In the genomic region with DNA sequence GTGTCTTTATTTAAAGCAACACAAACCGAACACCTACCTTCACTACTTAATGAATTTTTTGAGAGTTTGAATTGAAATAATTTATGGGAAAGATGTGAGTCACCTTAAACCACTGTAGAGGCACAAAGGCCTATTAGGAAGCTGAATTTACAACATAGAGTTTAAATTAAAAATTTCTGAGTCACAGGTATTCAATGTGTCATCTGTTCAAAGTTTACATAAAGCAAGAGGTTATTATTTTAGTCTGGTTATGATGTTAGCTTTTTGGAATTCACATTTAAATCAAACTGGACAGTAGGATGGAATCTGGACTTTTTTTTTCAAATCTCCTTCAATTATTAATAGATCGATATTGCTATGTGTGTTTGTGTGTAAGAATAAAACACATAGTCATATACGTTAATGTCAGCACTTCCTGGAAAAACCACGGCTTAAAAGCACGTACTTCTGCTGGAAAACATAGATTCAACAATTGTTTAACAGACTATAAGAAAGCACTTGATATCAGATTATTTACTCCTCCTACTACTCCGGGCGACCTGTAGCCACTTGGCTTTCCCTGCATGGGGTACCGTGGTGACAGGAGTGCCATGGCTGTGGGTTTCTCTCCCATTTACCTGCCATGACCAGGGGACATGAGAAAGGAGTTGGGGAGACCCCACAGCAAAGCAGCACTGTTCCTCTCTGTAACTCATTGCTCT, we compare ENCODE assay signal across 17 cellular contexts.
DNase-seq lines count a peak whose midpoint lies in the region; ATAC-seq and TF ChIP-seq lines count a peak whose summit lies in the region.
"Had no signal": no experiment of that assay in that cellular context is flagged by ENCODE, and none has a peak within 500 bp of the region (broad histone marks: within the 10 kb centered on the region; RNA-seq: fewer than 3 reads in every experiment).

No MANE protein-coding gene starts in this region.

- H3K27ac ChIP-seq in foreskin keratinocyte = peak overlapping the region; percentile 95
- no peak overlapping the region for H3K27ac ChIP-seq in tibial artery
- H3K27ac ChIP-seq: esophagus squamous epithelium, upper lobe of right lung had no signal

- no peaks in the 10 kb centered on the region for H3K36me3 ChIP-seq in tibial artery
- H3K36me3 ChIP-seq: esophagus squamous epithelium, upper lobe of right lung had no signal

- ATAC-seq in HG03354 (IDR thresholded peaks at IDR 0.05; ENCODE audit: poor library complexity, severe bottlenecking, unreplicated experiment) = peak; percentile 16
- ATAC-seq in foreskin keratinocyte = peak; percentile 88
- ATAC-seq in left lobe of liver = no peak
- ATAC-seq: natural killer cell treated with Interleukin-12 subunit alpha and Interleukin-12 subunit beta and Interleukin-15 and Interleukin-18, amount 100 ng/mL, for 72 hours; T-helper 17 cell had no signal

- H3K4me1 ChIP-seq in foreskin keratinocyte (peaks cover 24% of the 10 kb centered on the region), tibial artery (no peaks in the 10 kb centered on the region)
- H3K4me1 ChIP-seq: esophagus squamous epithelium, upper lobe of right lung had no signal

- peak; percentile 37 for DNase-seq in AG04449 (ENCODE audit: low read depth, low spot score)
- DNase-seq in amniotic epithelial cell (ENCODE audit: low read depth) = peak; percentile 81
- peak; percentile 85 to 94 for DNase-seq in foreskin keratinocyte
- DNase-seq in NCI-H526 (lab: John Stamatoyannopoulos, UW) = no peak
- DNase-seq in left lobe of liver (ENCODE audit: low spot score) = no peak
- DNase-seq in tibial artery = no peak
- no peak for DNase-seq in activated gamma-delta T cell treated with Interleukin-2 at 50 U/mL for 16 hours
- DNase-seq: activated CD4-positive, alpha-beta T cell treated with anti-CD3 and anti-CD28 coated beads, Interleukin-2, amount 50 U/mL, for 1 hour; central memory CD4-positive, alpha-beta T cell; DMS79 treated with DMSO at 0.1 percent for 48 hours; esophagus squamous epithelium; NCI-H2029; T-helper 17 cell; upper lobe of right lung had no signal

- intact Hi-C loops in tibial artery (cut with DNase I; ENCODE audit: low total_unique reads) = no loop called here

- CTCF ChIA-PET in AG04449 (lab: Yijun Ruan, JAX) = interaction anchor here (0.7 to 2.1 kb wide), 16 partner anchors 8 to 1020 kb away, joined by 3 to 15 read pairs (median 4); no protein-coding TSS in a partner anchor

- POLR2A ChIA-PET in AG04449 (lab: Yijun Ruan, JAX) = interaction anchor here (1.6 kb wide), 1 partner anchor 139 kb away, joined by 4 read pairs; no protein-coding TSS in a partner anchor

- TF ChIP-seq CTCF in AG04449 (IDR thresholded peaks at IDR 0.05; ENCODE audit: insufficient read depth, low read length, missing control alignments) (no peak), foreskin keratinocyte (conservative IDR thresholded peaks at IDR 0.05) (no peak), tibial artery (IDR thresholded peaks at IDR 0.05) (no peak)

- H3K27me3 ChIP-seq in foreskin keratinocyte (no peaks in the 10 kb centered on the region), tibial artery (no peaks in the 10 kb centered on the region)
- H3K27me3 ChIP-seq: esophagus squamous epithelium, upper lobe of right lung had no signal

- H3K4me3 ChIP-seq in AG04449 (ENCODE audit: low read depth, low read length) (no peak overlapping the region), tibial artery (no peak overlapping the region)
- H3K4me3 ChIP-seq: esophagus squamous epithelium, K562, upper lobe of right lung had no signal

- no peaks in the 10 kb centered on the region for H3K9me3 ChIP-seq in tibial artery
- H3K9me3 ChIP-seq: esophagus squamous epithelium, upper lobe of right lung had no signal

Comparison
In these comparisons a context has a peak if more than half of its experiments do, and no peak if none do; other contexts are left out.
1. DNase-seq: peak in AG04449 (single experiment), amniotic epithelial cell (single experiment) and foreskin keratinocyte (2 of 2); none in NCI-H526 (0 of 2), left lobe of liver (single experiment), tibial artery (0 of 2) and activated gamma-delta T cell treated with Interleukin-2 at 50 U/mL for 16 hours (single experiment).